Comparison of ENCODE assay signal across 1 cellular context in the genomic region with DNA sequence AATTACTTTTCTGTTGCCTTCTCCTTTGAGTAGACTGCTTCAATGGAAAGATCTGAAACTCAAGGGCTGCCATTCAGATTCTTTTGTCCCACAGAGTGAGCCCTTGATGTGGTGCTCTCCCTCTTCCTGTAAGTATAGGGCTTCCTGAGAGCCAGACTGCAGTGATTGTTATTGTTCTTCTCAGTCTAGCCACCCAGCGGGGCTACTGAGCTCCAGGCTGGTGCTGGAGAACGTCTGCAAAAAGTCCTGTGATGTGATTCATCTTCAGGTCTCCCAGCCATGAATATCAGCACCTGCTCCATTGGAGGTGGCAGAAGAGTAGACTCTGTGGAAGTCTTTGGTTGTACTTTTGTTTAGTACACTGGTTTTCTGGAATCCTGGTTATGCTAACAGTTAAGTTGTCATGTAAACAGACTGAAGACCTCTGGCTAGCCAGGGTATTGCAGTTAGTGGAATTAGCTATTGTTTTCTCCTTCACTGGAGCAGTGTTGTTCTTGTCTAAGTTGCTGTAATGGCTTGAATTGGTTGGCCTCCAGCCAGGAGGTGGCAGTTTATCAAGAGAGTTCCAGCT.
TF ChIP-seq lines count a peak whose summit lies in the region.

No MANE protein-coding gene starts in this region.

TF ChIP-seq in endothelial cell of umbilical vein, 7 proteins besides CTCF, POLR2A, EP300 and RAD21 (continued from another document):
- TF ChIP-seq GATA2 (IDR thresholded peaks at IDR 0.05; ENCODE audit: insufficient read depth, insufficient read length, low read depth, low read length), result no peak
- no peak for TF ChIP-seq JUN (IDR thresholded peaks at IDR 0.05; ENCODE audit: borderline replicate concordance, insufficient read depth, insufficient read length, low read depth)
